10 cellular contexts compared by ENCODE assay signal in genomic region chr2:47274054-47274779, GRCh38.
DNase-seq lines count a peak whose midpoint lies in the region; ATAC-seq and TF ChIP-seq lines count a peak whose summit lies in the region.
"Had no signal": no experiment of that assay in that cellular context is flagged by ENCODE, and none has a peak within 500 bp of the region (broad histone marks: within the 10 kb centered on the region; RNA-seq: fewer than 3 reads in every experiment).

No MANE protein-coding gene starts in this region.

- DNase-seq in HCEC 1CT (peak; percentile 78), ascending aorta (ENCODE audit: low spot score in 2 of 2) (no peak), heart left ventricle (no peak), GM13976 (ENCODE audit: low spot score) (no peak), glomerular visceral epithelial cell (ENCODE audit: extremely low spot score) (no peak)
- no peak for DNase-seq in central memory CD4-positive, alpha-beta T cell
- DNase-seq in activated T-cell treated with anti-CD3 and anti-CD28 coated beads, Interleukin-2, amount 50 U/mL, for 4 hours: no peak
- DNase-seq: effector memory CD8-positive, alpha-beta T cell; NCI-H1417 had no signal

- no peak overlapping the region for H3K4me3 Mint-ChIP-seq in activated T-cell treated with anti-CD3 and anti-CD28 coated beads, Interleukin-2, amount 50 U/mL, for 4 hours
- H3K4me3 Mint-ChIP-seq: effector memory CD8-positive, alpha-beta T cell had no signal

- H3K4me1 Mint-ChIP-seq in activated T-cell treated with anti-CD3 and anti-CD28 coated beads, Interleukin-2, amount 50 U/mL, for 4 hours (ENCODE audit: low read depth): peaks cover 2% of the 10 kb centered on the region

- H3K9me3 ChIP-seq in ascending aorta (no peaks in the 10 kb centered on the region), heart left ventricle (no peaks in the 10 kb centered on the region), skeletal muscle tissue (ENCODE audit: control insufficient read depth in 3 of 3, low read length in 3 of 3) (no peaks in the 10 kb centered on the region)

- no peaks in the 10 kb centered on the region for H3K27me3 Mint-ChIP-seq in activated T-cell treated with anti-CD3 and anti-CD28 coated beads, Interleukin-2, amount 50 U/mL, for 4 hours (ENCODE audit: low read depth)

- no peak for TF ChIP-seq POLR2A in heart left ventricle (IDR thresholded peaks at IDR 0.05)

- intact Hi-C loops in ascending aorta (cut with DNase I): loop anchor here (2.0 to 5.0 kb wide), 3 partner anchors 43 to 357 kb away; partner anchors contain the start of gene MCFD2
- intact Hi-C loops in heart left ventricle (cut with DNase I): loop anchor here in 5 of 10 donors (5.0 kb wide), 5 partner anchors 38 to 237 kb away; no protein-coding TSS in a partner anchor

- WGBS in heart left ventricle, 4 donors: 71 to 76% (median 74%) methylated on average over 10 of the region's 10 CpGs

- H3K27ac ChIP-seq in ascending aorta (peak overlapping the region; percentile 82 to 86), heart left ventricle (peak overlapping the region in 11 of 12 donors; percentile 47 to 85 (median 72)), skeletal muscle tissue (ENCODE audit: low read depth, low read length) (peak overlapping the region; percentile 81)

- in situ Hi-C loops in GM13976 (cut with MboI; ENCODE audit: low sequenced_read_pairs, unreplicated experiment): no loop called here

- TF ChIP-seq CTCF in ascending aorta (IDR thresholded peaks at IDR 0.05) (no peak), heart left ventricle (IDR thresholded peaks at IDR 0.05) (no peak), GM13976 (IDR thresholded peaks at IDR 0.05; ENCODE audit: borderline replicate concordance, control extremely low read depth, extremely low read depth, insufficient read depth, missing control alignments) (no peak)

- ATAC-seq in heart left ventricle: peak in 1 of 4 donors; percentile 20
- ATAC-seq in activated T-cell treated with anti-CD3 and anti-CD28 coated beads, Interleukin-2, amount 50 U/mL, for 4 hours: no peak
- ATAC-seq: effector memory CD8-positive, alpha-beta T cell had no signal

- no peaks in the 10 kb centered on the region for H3K9me3 Mint-ChIP-seq in activated T-cell treated with anti-CD3 and anti-CD28 coated beads, Interleukin-2, amount 50 U/mL, for 4 hours
- H3K9me3 Mint-ChIP-seq: effector memory CD8-positive, alpha-beta T cell had no signal

- no peak overlapping the region for H3K4me3 ChIP-seq in ascending aorta
- H3K4me3 ChIP-seq in heart left ventricle: no peak overlapping the region
- H3K4me3 ChIP-seq in skeletal muscle tissue (ENCODE audit: low read length in 3 of 3): no peak overlapping the region

- H3K27me3 ChIP-seq in ascending aorta (no peaks in the 10 kb centered on the region), heart left ventricle (no peaks in the 10 kb centered on the region), skeletal muscle tissue (ENCODE audit: control insufficient read depth in 3 of 3, insufficient read depth in 3 of 3, low read length in 3 of 3) (no peaks in the 10 kb centered on the region)

- H3K36me3 ChIP-seq in ascending aorta: no peaks in the 10 kb centered on the region
- H3K36me3 ChIP-seq in heart left ventricle: no peaks in the 10 kb centered on the region
- no peaks in the 10 kb centered on the region for H3K36me3 ChIP-seq in skeletal muscle tissue (ENCODE audit: control insufficient read depth in 3 of 3, insufficient read depth in 3 of 3, low read length in 3 of 3)

- no peaks in the 10 kb centered on the region for H3K36me3 Mint-ChIP-seq in activated T-cell treated with anti-CD3 and anti-CD28 coated beads, Interleukin-2, amount 50 U/mL, for 4 hours (ENCODE audit: insufficient read depth)

- peaks cover 11 to 19% of the 10 kb centered on the region in 2 donors for H3K4me1 ChIP-seq in ascending aorta
- peaks cover 4 to 52% (median 38%) of the 10 kb centered on the region in 12 donors for H3K4me1 ChIP-seq in heart left ventricle
- peaks cover 23 to 39% (median 37%) of the 10 kb centered on the region in 3 donors for H3K4me1 ChIP-seq in skeletal muscle tissue (ENCODE audit: control insufficient read depth in 3 of 3, insufficient read depth in 3 of 3, low read length in 3 of 3)

- H3K9ac ChIP-seq in skeletal muscle tissue (ENCODE audit: low read depth in 1 of 3, low read length in 3 of 3): peak overlapping the region in 2 of 3 donors; percentile 24 to 64
